ENCODE assay signal across 28 cellular contexts in the genomic region with DNA sequence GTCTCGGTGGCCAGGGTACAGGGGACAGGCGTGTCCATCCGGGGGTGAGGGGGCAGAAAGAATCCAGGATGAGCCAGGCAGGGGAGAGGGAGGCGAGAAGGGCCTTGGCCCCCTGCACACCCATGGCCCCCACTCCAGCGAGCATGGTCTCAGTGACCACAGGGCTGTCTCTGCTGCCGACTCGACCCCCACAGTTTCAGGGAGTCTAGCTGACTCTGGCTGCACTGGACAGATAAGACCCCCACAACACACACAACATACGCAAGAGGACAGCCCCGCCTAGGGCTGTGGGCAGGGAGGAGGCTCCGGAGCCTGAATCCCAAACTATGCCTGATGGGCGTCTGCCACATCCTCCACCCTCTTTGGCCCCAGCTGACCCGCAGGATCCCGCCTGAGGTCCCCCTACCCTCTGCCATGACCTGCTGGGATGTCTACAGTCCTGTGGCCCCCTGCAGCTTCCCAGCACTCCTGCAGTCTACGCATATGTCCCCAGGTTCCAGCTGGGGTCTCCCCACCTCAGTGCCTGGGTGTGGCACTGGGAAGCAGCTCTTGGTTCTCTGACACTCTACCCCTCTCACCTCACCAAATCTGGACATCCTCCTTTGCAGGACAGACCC. TPM values are rescaled to one million over a fixed set of nuclear protein-coding genes. Genes with fewer than 3 reads are reported as not detected.
"Had no signal": no experiment of that assay in that cellular context is flagged by ENCODE, and none has a peak within 500 bp of the region (broad histone marks: within the 10 kb centered on the region; RNA-seq: fewer than 3 reads in every experiment).

No MANE protein-coding gene starts in this region.

- H3K27me3 ChIP-seq: ascending aorta, body of pancreas had no signal

- H3K27ac Mint-ChIP-seq: activated CD4-positive, alpha-beta memory T cell treated with anti-CD3 and anti-CD28 coated beads for 36 hours; activated T-helper 17 cell treated with anti-CD3 and anti-CD28 coated beads, Interleukin-2, amount 50 U/mL, for 72 hours; T-helper 1 cell treated with Interleukin-12 subunit alpha and Interleukin-12 subunit beta and Interleukin-4 antibody, amounts not matched to agents 30 μg/mL and 1 μg/mL, for 36 hours; WTC11 had no signal

- ATAC-seq: activated T-helper 17 cell treated with anti-CD3 and anti-CD28 coated beads, Interleukin-2, amount 50 U/mL, for 72 hours; body of pancreas; WTC11 had no signal

- H3K27ac ChIP-seq: ascending aorta, body of pancreas had no signal

- H3K4me3 ChIP-seq: ascending aorta, body of pancreas had no signal

- H3K27me3 Mint-ChIP-seq: activated CD4-positive, alpha-beta memory T cell treated with anti-CD3 and anti-CD28 coated beads for 36 hours; activated T-helper 17 cell treated with anti-CD3 and anti-CD28 coated beads, Interleukin-2, amount 50 U/mL, for 72 hours had no signal

- H3K9me3 Mint-ChIP-seq: activated CD4-positive, alpha-beta memory T cell treated with anti-CD3 and anti-CD28 coated beads for 36 hours; activated T-helper 17 cell treated with anti-CD3 and anti-CD28 coated beads, Interleukin-2, amount 50 U/mL, for 72 hours; T-helper 1 cell treated with Interleukin-12 subunit alpha and Interleukin-12 subunit beta and Interleukin-4 antibody, amounts not matched to agents 30 μg/mL and 1 μg/mL, for 36 hours; WTC11 had no signal

- DNase-seq: activated CD4-positive, alpha-beta memory T cell treated with anti-CD3 and anti-CD28 coated beads for 36 hours; activated CD4-positive, alpha-beta T cell treated with anti-CD3 and anti-CD28 coated beads for 48 hours; activated CD4-positive, CD25-positive, alpha-beta regulatory T cell treated with anti-CD3 and anti-CD28 coated beads, Interleukin-2, amount 50 U/mL, for 72 hours; activated CD8-positive, alpha-beta memory T cell treated with anti-CD3 and anti-CD28 coated beads for 24 hours; activated gamma-delta T cell treated with Interleukin-2 at 50 U/mL for 16 hours; activated naive CD4-positive, alpha-beta T cell treated with anti-CD3 and anti-CD28 coated beads, Interleukin-2, amount 50 U/mL, for 16 hours; activated T-cell treated with anti-CD3 and anti-CD28 coated beads for 4 hours; activated T-cell treated with anti-CD3 and anti-CD28 coated beads, Interleukin-2, amount 50 U/mL, for 48 hours; amniotic stem cell; body of pancreas; central memory CD4-positive, alpha-beta T cell; Karpas-422; MM.1S; NCI-H1105; NCI-H1436; NCI-H1694 treated with DMSO at 0.1 percent for 48 hours; NCI-H345; NCI-H526 treated with DMSO at 0.1 percent for 48 hours; NCI-H82; PC-3; SHP77 treated with DMSO at 0.1 percent for 48 hours had no signal

- H3K4me3 Mint-ChIP-seq: activated CD4-positive, alpha-beta memory T cell treated with anti-CD3 and anti-CD28 coated beads for 36 hours; activated T-helper 17 cell treated with anti-CD3 and anti-CD28 coated beads, Interleukin-2, amount 50 U/mL, for 72 hours; T-helper 1 cell treated with Interleukin-12 subunit alpha and Interleukin-12 subunit beta and Interleukin-4 antibody, amounts not matched to agents 30 μg/mL and 1 μg/mL, for 36 hours; WTC11 had no signal

- H3K36me3 Mint-ChIP-seq: activated CD4-positive, alpha-beta memory T cell treated with anti-CD3 and anti-CD28 coated beads for 36 hours; WTC11 had no signal

- FAIRE-seq: bronchial epithelial cell, RCC 7860 had no signal

- H3K4me1 Mint-ChIP-seq: activated T-helper 17 cell treated with anti-CD3 and anti-CD28 coated beads, Interleukin-2, amount 50 U/mL, for 72 hours; WTC11 had no signal

- H3K4me1 ChIP-seq: ascending aorta, body of pancreas had no signal

- H3K9me3 ChIP-seq: ascending aorta, body of pancreas had no signal

RNA-seq across cellular contexts. Expression of a gene that starts 22.0 kb away (rescaled TPM):
- total RNA-seq: SK-MEL-5 had no signal
